ENCODE assay signal across 9 cellular contexts in the genomic region with DNA sequence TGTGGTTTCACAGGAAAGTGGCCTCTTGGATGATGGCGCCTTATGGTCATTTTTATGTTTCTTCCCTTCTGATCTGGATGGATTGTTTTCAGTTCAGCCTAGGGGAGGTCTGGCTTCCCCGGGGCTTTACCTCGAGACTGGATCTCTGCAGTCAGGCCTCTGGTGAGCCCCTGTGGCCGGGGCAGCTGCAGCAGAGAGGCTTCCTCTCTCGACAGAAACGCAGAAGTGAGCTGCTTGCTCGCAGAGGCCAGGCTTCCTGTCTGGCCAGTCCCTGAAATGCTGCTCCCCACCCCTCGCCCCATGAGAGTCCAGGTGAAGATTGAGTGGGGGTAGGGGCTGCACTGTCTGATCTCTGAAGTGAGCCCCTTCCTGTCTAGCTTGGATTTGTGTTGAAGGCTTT. TPM values are rescaled to one million over a fixed set of nuclear protein-coding genes. Genes with fewer than 3 reads are reported as not detected.
DNase-seq lines count a peak whose midpoint lies in the region; ATAC-seq, FAIRE-seq and TF ChIP-seq lines count a peak whose summit lies in the region.
"Had no signal": no experiment of that assay in that cellular context is flagged by ENCODE, and none has a peak within 500 bp of the region (broad histone marks: within the 10 kb centered on the region; RNA-seq: fewer than 3 reads in every experiment).

No MANE protein-coding gene starts in this region.

- H2AFZ ChIP-seq in K562 (ENCODE audit: low read depth, low read length): no peak overlapping the region

- no peak for TF ChIP-seq RAD21 in K562 (CRISPR knock-in tag; conservative IDR thresholded peaks at IDR 0.05 in 1 of 2, IDR thresholded peaks at IDR 0.05 in 1 of 2)

- WGBS in K562 (ENCODE audit: insufficient coverage, low coverage, missing lambda C conversion rate): 12% methylated on average over 8 of the region's 8 CpGs

- no peaks in the 10 kb centered on the region for H3K9me1 ChIP-seq in K562 (ENCODE audit: control insufficient read depth, insufficient read depth, low read length)

- no peaks in the 10 kb centered on the region for H3K79me2 ChIP-seq in K562 (ENCODE audit: control insufficient read depth, insufficient read depth, low read length)

- POLR2A ChIA-PET in K562 (lab: Yijun Ruan, JAX): interaction anchor here (0.9 to 1.5 kb wide), 2 partner anchors 10 to 32 kb away, joined by 3 to 4 read pairs; no protein-coding TSS in a partner anchor

- intact Hi-C loops in K562 (cut with micrococcal nuclease): no loop called here

- H3K36me3 ChIP-seq in K562 (ENCODE audit: control insufficient read depth, insufficient read depth, low read length): no peaks in the 10 kb centered on the region

- ATAC-seq in HG03159 (IDR thresholded peaks at IDR 0.05; ENCODE audit: unreplicated experiment) (peak; percentile 52), K562 (peak; percentile 52), GM19455 (IDR thresholded peaks at IDR 0.05; ENCODE audit: unreplicated experiment) (no peak), HG02970 (IDR thresholded peaks at IDR 0.05; ENCODE audit: low FRiP score, unreplicated experiment) (no peak)

- H3K4me1 ChIP-seq in K562 (replicated peaks in 1 of 2; ENCODE audit: control insufficient read depth in 2 of 2, insufficient read depth in 2 of 2, low read length in 2 of 2): no peaks in the 10 kb centered on the region; a peak in 3 of 5 replicates

- TF ChIP-seq POLR2A in K562 (conservative IDR thresholded peaks at IDR 0.05): no peak

- H3K9ac ChIP-seq in K562 (ENCODE audit: insufficient read depth in 1 of 2, low read depth in 2 of 2, low read length in 2 of 2): no peak overlapping the region; a peak in 1 of 4 replicates

- no peak overlapping the region for H3K27ac ChIP-seq in K562 (ENCODE audit: extremely low read depth, low read depth, low read length)
- H3K27ac ChIP-seq: 22Rv1 had no signal

- peaks cover 9 to 35% of the 10 kb centered on the region in 2 experiments for H3K27me3 ChIP-seq in K562 (ENCODE audit: control insufficient read depth in 2 of 2, insufficient read depth in 2 of 2, low read length in 2 of 2)

- TF ChIP-seq CTCF in K562 (IDR thresholded peaks at IDR 0.05 in 2 of 3, conservative IDR thresholded peaks at IDR 0.05 in 1 of 3; ENCODE audit: insufficient read depth in 2 of 3, low read depth in 1 of 3, low read length in 3 of 3): no peak

- no TSS peak for BruUV-seq in K562 (replicated peaks; lab: Mats Ljungman, UMichigan)

- peak; percentile 65 for DNase-seq in NCI-H510A treated with DMSO at 0.1 percent for 48 hours (lab: John Stamatoyannopoulos, UW)
- no peak for DNase-seq in NCI-H510A (lab: John Stamatoyannopoulos, UW)
- DNase-seq in K562 (ENCODE audit: extremely low read depth in 1 of 4, low spot score in 3 of 4): no peak
- DNase-seq in putamen (ENCODE audit: low spot score): peak; percentile 7
- DNase-seq in frontal cortex (ENCODE audit: low spot score in 2 of 2): no peak

- no peaks in the 10 kb centered on the region; the same call in 1 of the 2 replicates for H4K20me1 ChIP-seq in K562 (replicated peaks; ENCODE audit: control insufficient read depth, insufficient read depth, low read length)

- no peak overlapping the region for H3K4me3 ChIP-seq in K562

- CTCF ChIA-PET in K562 (lab: Yijun Ruan, JAX; ENCODE audit: low intra/inter-chr PET ratio): no interaction called here

- FAIRE-seq in K562 (lab: Jason Lieb, UNC): no peak
- FAIRE-seq in frontal cortex (lab: Jason Lieb, UNC): no peak

- no peak overlapping the region for H3K4me2 ChIP-seq in K562 (ENCODE audit: insufficient read depth, low read length)

- TF ChIP-seq EP300 in K562 (IDR thresholded peaks at IDR 0.05; ENCODE audit: low read length): no peak

- H3K9me3 ChIP-seq in K562 (replicated peaks; ENCODE audit: control insufficient read depth, insufficient read depth, low read depth, low read length): no peaks in the 10 kb centered on the region

- in situ Hi-C loops in K562 (cut with MboI): no loop called here

TF ChIP-seq in K562, 482 proteins besides CTCF, POLR2A, EP300 and RAD21:
- TF ChIP-seq HMG20B (CRISPR knock-in tag; IDR thresholded peaks at IDR 0.05) (no peak), GABPA (tag; conservative IDR thresholded peaks at IDR 0.05; ENCODE audit: low read depth) (peak; percentile 33; the same call in 1 of the 2 replicates), STAG1 (CRISPR knock-in tag; IDR thresholded peaks at IDR 0.05; ENCODE audit: borderline replicate concordance) (no peak), RUNX1 (IDR thresholded peaks at IDR 0.05; ENCODE audit: low read depth) (no peak), MEF2D (tag; conservative IDR thresholded peaks at IDR 0.05; ENCODE audit: low read depth) (no peak), FOXJ2 (tag; IDR thresholded peaks at IDR 0.05) (no peak), ERF (CRISPR knock-in tag; IDR thresholded peaks at IDR 0.05) (0 out of 2 replicates have a peak, but pooled peaks have one; percentile 9)
- TF ChIP-seq, protein P1, sequence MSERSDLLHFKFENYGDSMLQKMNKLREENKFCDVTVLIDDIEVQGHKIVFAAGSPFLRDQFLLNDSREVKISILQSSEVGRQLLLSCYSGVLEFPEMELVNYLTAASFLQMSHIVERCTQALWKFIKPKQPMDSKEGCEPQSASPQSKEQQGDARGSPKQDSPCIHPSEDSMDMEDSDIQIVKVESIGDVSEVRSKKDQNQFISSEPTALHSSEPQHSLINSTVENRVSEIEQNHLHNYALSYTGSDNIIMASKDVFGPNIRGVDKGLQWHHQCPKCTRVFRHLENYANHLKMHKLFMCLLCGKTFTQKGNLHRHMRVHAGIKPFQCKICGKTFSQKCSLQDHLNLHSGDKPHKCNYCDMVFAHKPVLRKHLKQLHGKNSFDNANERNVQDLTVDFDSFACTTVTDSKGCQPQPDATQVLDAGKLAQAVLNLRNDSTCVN (CRISPR knock-in tag; IDR thresholded peaks at IDR 0.05): no peak
- TF ChIP-seq, protein P2, sequence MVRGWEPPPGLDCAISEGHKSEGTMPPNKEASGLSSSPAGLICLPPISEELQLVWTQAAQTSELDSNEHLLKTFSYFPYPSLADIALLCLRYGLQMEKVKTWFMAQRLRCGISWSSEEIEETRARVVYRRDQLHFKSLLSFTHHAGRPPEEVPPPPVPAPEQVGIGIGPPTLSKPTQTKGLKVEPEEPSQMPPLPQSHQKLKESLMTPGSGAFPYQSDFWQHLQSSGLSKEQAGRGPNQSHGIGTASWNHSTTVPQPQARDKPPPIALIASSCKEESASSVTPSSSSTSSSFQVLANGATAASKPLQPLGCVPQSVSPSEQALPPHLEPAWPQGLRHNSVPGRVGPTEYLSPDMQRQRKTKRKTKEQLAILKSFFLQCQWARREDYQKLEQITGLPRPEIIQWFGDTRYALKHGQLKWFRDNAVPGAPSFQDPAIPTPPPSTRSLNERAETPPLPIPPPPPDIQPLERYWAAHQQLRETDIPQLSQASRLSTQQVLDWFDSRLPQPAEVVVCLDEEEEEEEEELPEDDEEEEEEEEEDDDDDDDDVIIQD (CRISPR knock-in tag; IDR thresholded peaks at IDR 0.05): no peak

RNA-seq across cellular contexts. Expression of a gene that starts 44.0 kb away (rescaled TPM):
- total RNA-seq in K562 (2011; cell fraction: chromatin; rRNA removed; ENCODE audit: low replicate concordance): 18.9 and 24.9 TPM in 2 replicates
- total RNA-seq in K562 (2011; cell fraction: nucleolus; rRNA removed): 10.9 and 11.8 TPM in 2 replicates
- 12.5 and 14.6 TPM in 2 replicates for total RNA-seq in K562 (2011; cell fraction: nucleoplasm; rRNA removed)
- total RNA-seq in K562 (2014; rRNA removed) (1.7 and 4.0 TPM in 2 replicates), K562 (2014; rRNA removed; fragmentation: Illumina TruSeq; extraction: Trizol) (2.7 and 3.3 TPM in 2 replicates), K562 (2015; rRNA removed; fragmentation: Illumina TruSeq; extraction: Trizol) (3.9 and 4.0 TPM in 2 replicates), K562 (2021) (7.1 and 8.6 TPM in 2 replicates), frontal cortex (1.2 TPM)
- polyA plus RNA-seq in K562 (2011; rRNA removed) (4.2 and 7.9 TPM in 2 replicates), K562 (2014; fragmentation: Illumina TruSeq; extraction: Trizol) (2.6 and 3.1 TPM in 2 replicates), K562 (2014; fragmentation: Nextera tagmentation; extraction: Ambion mirVana) (1 to 10 TPM in 1 of 2 experiments, under 1 TPM in 1; 0.94 to 1.0 TPM), K562 (2014; rRNA removed) (1.9 TPM in 2 replicates)
- polyA plus RNA-seq in K562 (2011; cell fraction: cytosol; rRNA removed): 3.7 and 4.9 TPM in 2 replicates
- 15.0 and 22.1 TPM in 2 replicates for polyA plus RNA-seq in K562 (2011; cell fraction: nucleus; rRNA removed)
- polyA plus RNA-seq in K562 (2012): 3.7 and 12.8 TPM in 2 replicates
- 9.3 and 12.6 TPM in 2 replicates for polyA minus RNA-seq in K562 (2011; rRNA and poly(A)+ RNA removed)
- polyA minus RNA-seq in K562 (2011; cell fraction: cytosol; rRNA and poly(A)+ RNA removed): 8.3 and 9.6 TPM in 2 replicates
- 11.0 and 21.5 TPM in 2 replicates for polyA minus RNA-seq in K562 (2011; cell fraction: nucleus; rRNA and poly(A)+ RNA removed)

Comparison
In these comparisons a context has a peak if more than half of its experiments do, and no peak if none do; other contexts are left out.
1. DNase-seq: peak in NCI-H510A treated with DMSO at 0.1 percent for 48 hours (single experiment) and putamen (single experiment); none in NCI-H510A (single experiment), K562 (0 of 4) and frontal cortex (0 of 2).
2. ATAC-seq: peak in HG03159 (single experiment) and K562 (single experiment); none in GM19455 (single experiment) and HG02970 (single experiment).